In genomic region chr10:12588091-12588850, GRCh38 we compare ENCODE assay signal across 12 cellular contexts.
A peak's percentile ranks its signal among the peaks of the same experiment; 100 is the strongest.
DNase-seq lines count a peak whose midpoint lies in the region; ATAC-seq and TF ChIP-seq lines count a peak whose summit lies in the region.
"Had no signal": no experiment of that assay in that cellular context is flagged by ENCODE, and none has a peak within 500 bp of the region (broad histone marks: within the 10 kb centered on the region; RNA-seq: fewer than 3 reads in every experiment).

No MANE protein-coding gene starts in this region.

- no peaks in the 10 kb centered on the region for H3K27me3 ChIP-seq in thyroid gland
- H3K27me3 ChIP-seq: gastrocnemius medialis had no signal

- peaks cover 11% of the 10 kb centered on the region for H3K36me3 Mint-ChIP-seq in activated CD8-positive, alpha-beta memory T cell treated with anti-CD3 and anti-CD28 coated beads, Interleukin-2, amount 10 ng/mL, durations not matched to agents 7 days and 5 days
- peaks cover 8% of the 10 kb centered on the region for H3K36me3 Mint-ChIP-seq in IgD-negative memory B cell
- peaks cover 6% of the 10 kb centered on the region for H3K36me3 Mint-ChIP-seq in activated naive CD8-positive, alpha-beta T cell treated with anti-CD3 and anti-CD28 coated beads, Interleukin-2, amount 10 ng/mL, durations not matched to agents 7 days and 5 days
- no peaks in the 10 kb centered on the region for H3K36me3 Mint-ChIP-seq in mesothelial cell of epicardium

- peak; percentile 76 for ATAC-seq in activated CD8-positive, alpha-beta memory T cell treated with anti-CD3 and anti-CD28 coated beads, Interleukin-2, amount 10 ng/mL, durations not matched to agents 7 days and 5 days
- ATAC-seq in activated naive CD8-positive, alpha-beta T cell treated with anti-CD3 and anti-CD28 coated beads, Interleukin-2, amount 10 ng/mL, durations not matched to agents 7 days and 5 days (ENCODE audit: low read depth) = peak; percentile 83
- no peak for ATAC-seq in HG03457 (IDR thresholded peaks at IDR 0.05; ENCODE audit: unreplicated experiment)
- ATAC-seq: gastrocnemius medialis had no signal

- intact Hi-C loops in thyroid gland (cut with DNase I) = no loop called here

- peak; percentile 59 for DNase-seq in activated CD8-positive, alpha-beta memory T cell treated with anti-CD3 and anti-CD28 coated beads, Interleukin-2, amount 10 ng/mL, durations not matched to agents 7 days and 5 days
- no peak for DNase-seq in activated CD8-positive, alpha-beta memory T cell treated with anti-CD3 and anti-CD28 coated beads, Interleukin-2, amount 50 U/mL, for 4 hours
- DNase-seq in activated naive CD8-positive, alpha-beta T cell treated with anti-CD3 and anti-CD28 coated beads, Interleukin-2, amount 10 ng/mL, durations not matched to agents 7 days and 5 days = no peak
- DNase-seq in mesothelial cell of epicardium (ENCODE audit: low spot score in 2 of 2, unreplicated experiment in 2 of 2) (no peak), thyroid gland (no peak)
- DNase-seq: activated effector memory CD4-positive, alpha-beta T cell treated with Interleukin-2 at 50 U/mL for 16 hours; gastrocnemius medialis had no signal

- 73 to 81% methylated on average over 12 of the region's 12 CpGs for WGBS in thyroid gland, 2 donors

- H3K4me3 ChIP-seq in skin epidermis (no peak overlapping the region), thyroid gland (replicated peaks in 1 of 3) (no peak overlapping the region)
- H3K4me3 ChIP-seq: gastrocnemius medialis had no signal

- no peaks in the 10 kb centered on the region for H3K36me3 ChIP-seq in thyroid gland
- H3K36me3 ChIP-seq: gastrocnemius medialis had no signal

- H3K27ac ChIP-seq in skin epidermis (peak overlapping the region in 15 of 21 experiments; percentile 6 to 74 (median 54)), thyroid gland (no peak overlapping the region)
- H3K27ac ChIP-seq: C4-2B, gastrocnemius medialis, HL-60 had no signal

- CTCF ChIA-PET in activated CD8-positive, alpha-beta memory T cell treated with anti-CD3 and anti-CD28 coated beads, Interleukin-2, amount 10 ng/mL, durations not matched to agents 7 days and 5 days (lab: Charles Lee) = interaction anchor here (0.6 to 1.4 kb wide), 3 partner anchors 17 to 566 kb away, joined by 3 to 4 read pairs (median 4); no protein-coding TSS in a partner anchor

- peaks cover 5 to 8% of the 10 kb centered on the region in 2 donors for H3K4me1 ChIP-seq in thyroid gland
- H3K4me1 ChIP-seq: gastrocnemius medialis had no signal

- no peak for TF ChIP-seq POLR2A in thyroid gland (IDR thresholded peaks at IDR 0.05)

- no peaks in the 10 kb centered on the region for H3K27me3 Mint-ChIP-seq in activated CD8-positive, alpha-beta memory T cell treated with anti-CD3 and anti-CD28 coated beads, Interleukin-2, amount 10 ng/mL, durations not matched to agents 7 days and 5 days
- H3K27me3 Mint-ChIP-seq in IgD-negative memory B cell (no peaks in the 10 kb centered on the region), mesothelial cell of epicardium (ENCODE audit: low read depth) (peaks cover 17% of the 10 kb centered on the region)
- H3K27me3 Mint-ChIP-seq in activated naive CD8-positive, alpha-beta T cell treated with anti-CD3 and anti-CD28 coated beads, Interleukin-2, amount 10 ng/mL, durations not matched to agents 7 days and 5 days = no peaks in the 10 kb centered on the region

- peaks cover 46% of the 10 kb centered on the region for H3K4me1 Mint-ChIP-seq in activated CD8-positive, alpha-beta memory T cell treated with anti-CD3 and anti-CD28 coated beads, Interleukin-2, amount 10 ng/mL, durations not matched to agents 7 days and 5 days
- peaks cover 41 to 52% (median 49%) of the 10 kb centered on the region in 3 donors for H3K4me1 Mint-ChIP-seq in IgD-negative memory B cell
- H3K4me1 Mint-ChIP-seq in activated naive CD8-positive, alpha-beta T cell treated with anti-CD3 and anti-CD28 coated beads, Interleukin-2, amount 10 ng/mL, durations not matched to agents 7 days and 5 days = peaks cover 31% of the 10 kb centered on the region
- H3K4me1 Mint-ChIP-seq in mesothelial cell of epicardium = no peaks in the 10 kb centered on the region

- peak overlapping the region; percentile 62 for H3K4me3 Mint-ChIP-seq in activated CD8-positive, alpha-beta memory T cell treated with anti-CD3 and anti-CD28 coated beads, Interleukin-2, amount 10 ng/mL, durations not matched to agents 7 days and 5 days
- H3K4me3 Mint-ChIP-seq in IgD-negative memory B cell (peak overlapping the region in 3 of 4 donors; percentile 39 to 81 (median 78)), mesothelial cell of epicardium (no peak overlapping the region)
- peak overlapping the region; percentile 74 for H3K4me3 Mint-ChIP-seq in activated naive CD8-positive, alpha-beta T cell treated with anti-CD3 and anti-CD28 coated beads, Interleukin-2, amount 10 ng/mL, durations not matched to agents 7 days and 5 days

- H3K27ac Mint-ChIP-seq in activated CD8-positive, alpha-beta memory T cell treated with anti-CD3 and anti-CD28 coated beads, Interleukin-2, amount 10 ng/mL, durations not matched to agents 7 days and 5 days = peak overlapping the region; percentile 74
- peak overlapping the region in 2 of 3 donors; percentile 24 to 60 for H3K27ac Mint-ChIP-seq in IgD-negative memory B cell
- peak overlapping the region; percentile 59 for H3K27ac Mint-ChIP-seq in activated naive CD8-positive, alpha-beta T cell treated with anti-CD3 and anti-CD28 coated beads, Interleukin-2, amount 10 ng/mL, durations not matched to agents 7 days and 5 days
- no peak overlapping the region for H3K27ac Mint-ChIP-seq in mesothelial cell of epicardium

- POLR2A ChIA-PET in activated naive CD8-positive, alpha-beta T cell treated with anti-CD3 and anti-CD28 coated beads, Interleukin-2, amount 10 ng/mL, durations not matched to agents 7 days and 5 days (lab: Charles Lee) = no interaction called here

- no peaks in the 10 kb centered on the region for H3K9me3 ChIP-seq in thyroid gland
- H3K9me3 ChIP-seq: gastrocnemius medialis had no signal

- TF ChIP-seq CTCF in mesothelial cell of epicardium (IDR thresholded peaks at IDR 0.05; ENCODE audit: unreplicated experiment) (no peak), thyroid gland (IDR thresholded peaks at IDR 0.05) (no peak)

- peaks cover 4% of the 10 kb centered on the region for H3K9me3 Mint-ChIP-seq in activated CD8-positive, alpha-beta memory T cell treated with anti-CD3 and anti-CD28 coated beads, Interleukin-2, amount 10 ng/mL, durations not matched to agents 7 days and 5 days (ENCODE audit: low read depth)
- H3K9me3 Mint-ChIP-seq in IgD-negative memory B cell (peaks cover 0 to 3% (median 0%) of the 10 kb centered on the region in 3 donors), mesothelial cell of epicardium (peaks cover 5% of the 10 kb centered on the region)
- peaks cover 2% of the 10 kb centered on the region for H3K9me3 Mint-ChIP-seq in activated naive CD8-positive, alpha-beta T cell treated with anti-CD3 and anti-CD28 coated beads, Interleukin-2, amount 10 ng/mL, durations not matched to agents 7 days and 5 days

Comparison
In these comparisons a context has a peak if more than half of its experiments do, and no peak if none do; other contexts are left out.
1. H3K27ac ChIP-seq: peak in skin epidermis (15 of 21); none in thyroid gland (0 of 3).